Comparison of ENCODE assay signal across 17 cellular contexts in the genomic region with DNA sequence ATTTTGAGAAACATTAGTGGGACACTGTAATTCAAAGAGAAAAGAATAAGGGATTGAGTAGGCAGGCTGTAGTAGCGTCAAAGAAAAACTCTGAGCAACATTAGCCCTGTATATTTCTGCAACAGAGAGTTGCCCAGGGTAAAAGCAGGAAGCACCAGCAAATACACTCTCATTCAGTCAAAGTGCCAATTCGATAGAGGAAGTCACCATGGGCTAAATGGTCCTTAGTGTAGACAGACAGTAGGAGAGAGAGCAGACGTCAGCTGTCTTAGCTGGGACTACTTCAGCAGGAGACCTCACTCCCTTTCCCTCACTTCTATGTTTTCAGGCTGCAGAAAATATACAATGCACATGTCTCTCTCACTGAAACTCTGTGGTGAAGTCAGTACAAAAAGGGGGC.
"Had no signal": no experiment of that assay in that cellular context is flagged by ENCODE, and none has a peak within 500 bp of the region (broad histone marks: within the 10 kb centered on the region; RNA-seq: fewer than 3 reads in every experiment).

No MANE protein-coding gene starts in this region.

- H3K4me3 Mint-ChIP-seq: activated naive CD4-positive, alpha-beta T cell treated with anti-CD3 and anti-CD28 coated beads, Interleukin-2, amount 50 U/mL, for 24 hours; activated T-cell treated with anti-CD3 and anti-CD28 coated beads, Interleukin-2, amount 50 U/mL, for 72 hours; mesothelial cell of epicardium; nephron; stimulated activated naive B cell treated with anti-CD40 and anti-IgM and Interleukin-4, amounts not matched to agents 10 μg/mL and 1 μg/mL and 100 μg/mL, for 72 hours had no signal

- H3K27me3 Mint-ChIP-seq: activated naive CD4-positive, alpha-beta T cell treated with anti-CD3 and anti-CD28 coated beads, Interleukin-2, amount 50 U/mL, for 24 hours had no signal

- DNase-seq: activated CD4-positive, alpha-beta T cell treated with anti-CD3 and anti-CD28 coated beads for 1 hour; activated CD8-positive, alpha-beta memory T cell treated with anti-CD3 and anti-CD28 coated beads for 24 hours; activated CD8-positive, alpha-beta memory T cell treated with anti-CD3 and anti-CD28 coated beads, Interleukin-2, amount 50 U/mL, for 48 hours; activated gamma-delta T cell; activated T-cell treated with anti-CD3 and anti-CD28 coated beads, Interleukin-2, amount 50 U/mL, for 72 hours; adrenal gland; effector CD4-positive, alpha-beta T cell; heart left ventricle; kidney; left lung; nucleus accumbens; retina; spleen; stimulated activated naive B cell treated with anti-CD40 and anti-IgM and Interleukin-4, amounts not matched to agents 10 μg/mL and 1 μg/mL and 100 μg/mL, for 72 hours had no signal

- ATAC-seq: activated T-cell treated with anti-CD3 and anti-CD28 coated beads, Interleukin-2, amount 50 U/mL, for 72 hours; heart left ventricle; left lung; stimulated activated naive B cell treated with anti-CD40 and anti-IgM and Interleukin-4, amounts not matched to agents 10 μg/mL and 1 μg/mL and 100 μg/mL, for 72 hours had no signal

- H3K9me3 Mint-ChIP-seq: activated naive CD4-positive, alpha-beta T cell treated with anti-CD3 and anti-CD28 coated beads, Interleukin-2, amount 50 U/mL, for 24 hours; mesothelial cell of epicardium; nephron; stimulated activated naive B cell treated with anti-CD40 and anti-IgM and Interleukin-4, amounts not matched to agents 10 μg/mL and 1 μg/mL and 100 μg/mL, for 72 hours had no signal

- H3K36me3 Mint-ChIP-seq: activated naive CD4-positive, alpha-beta T cell treated with anti-CD3 and anti-CD28 coated beads, Interleukin-2, amount 50 U/mL, for 24 hours; stimulated activated naive B cell treated with anti-CD40 and anti-IgM and Interleukin-4, amounts not matched to agents 10 μg/mL and 1 μg/mL and 100 μg/mL, for 72 hours had no signal

- H3K4me1 Mint-ChIP-seq: activated naive CD4-positive, alpha-beta T cell treated with anti-CD3 and anti-CD28 coated beads, Interleukin-2, amount 50 U/mL, for 24 hours; nephron had no signal

- H3K27ac Mint-ChIP-seq: activated naive CD4-positive, alpha-beta T cell treated with anti-CD3 and anti-CD28 coated beads, Interleukin-2, amount 50 U/mL, for 24 hours; activated T-cell treated with anti-CD3 and anti-CD28 coated beads, Interleukin-2, amount 50 U/mL, for 72 hours; mesothelial cell of epicardium; nephron; stimulated activated naive B cell treated with anti-CD40 and anti-IgM and Interleukin-4, amounts not matched to agents 10 μg/mL and 1 μg/mL and 100 μg/mL, for 72 hours had no signal
